Comparison of ENCODE assay signal across 11 cellular contexts in genomic region chr6:37109714-37110454, GRCh38.
DNase-seq lines count a peak whose midpoint lies in the region; ATAC-seq and TF ChIP-seq lines count a peak whose summit lies in the region.
"Had no signal": no experiment of that assay in that cellular context is flagged by ENCODE, and none has a peak within 500 bp of the region (broad histone marks: within the 10 kb centered on the region; RNA-seq: fewer than 3 reads in every experiment).

No MANE protein-coding gene starts in this region.

- H3K36me3 ChIP-seq in endodermal cell (ENCODE audit: control insufficient read depth, insufficient read depth, low read length) = peaks cover 4% of the 10 kb centered on the region
- no peaks in the 10 kb centered on the region for H3K36me3 ChIP-seq in subcutaneous abdominal adipose tissue (ENCODE audit: control insufficient read depth in 5 of 5, insufficient read depth in 5 of 5, low read length in 5 of 5)
- no peaks in the 10 kb centered on the region for H3K36me3 ChIP-seq in brain microvascular endothelial cell (replicated peaks)

- no peak overlapping the region for H3K4me3 Mint-ChIP-seq in activated naive CD4-positive, alpha-beta T cell treated with anti-CD3 and anti-CD28 coated beads, Interleukin-2, amount 10 ng/mL, durations not matched to agents 7 days and 5 days
- H3K4me3 Mint-ChIP-seq in endodermal cell = no peak overlapping the region
- H3K4me3 Mint-ChIP-seq: B cell had no signal

- no peak for ATAC-seq in GM21447 (IDR thresholded peaks at IDR 0.05; ENCODE audit: unreplicated experiment)

- DNase-seq in activated naive CD4-positive, alpha-beta T cell treated with anti-CD3 and anti-CD28 coated beads, Interleukin-2, amount 10 ng/mL, durations not matched to agents 7 days and 5 days = no peak
- no peak for DNase-seq in activated naive CD4-positive, alpha-beta T cell treated with Interleukin-2 at 50 U/mL for 16 hours
- DNase-seq in NCI-H524 treated with DMSO at 0.1 percent for 48 hours (lab: John Stamatoyannopoulos, UW) = peak; percentile 35
- DNase-seq in endodermal cell = no peak
- no peak for DNase-seq in brain microvascular endothelial cell
- DNase-seq in DMS153 (lab: John Stamatoyannopoulos, UW) = no peak
- DNase-seq: activated CD8-positive, alpha-beta memory T cell treated with anti-CD3 and anti-CD28 coated beads for 24 hours; NK-92 treated with Interleukin-12 subunit alpha and Interleukin-12 subunit beta, amount 100 ng/mL, for 24 hours had no signal

- in situ Hi-C loops in brain microvascular endothelial cell (cut with HindIII; ENCODE audit: low pct_ligation_motif_present, low sequenced_read_pairs) = no loop called here

- H3K27me3 Mint-ChIP-seq in activated naive CD4-positive, alpha-beta T cell treated with anti-CD3 and anti-CD28 coated beads, Interleukin-2, amount 10 ng/mL, durations not matched to agents 7 days and 5 days = no peaks in the 10 kb centered on the region
- no peaks in the 10 kb centered on the region for H3K27me3 Mint-ChIP-seq in endodermal cell (ENCODE audit: insufficient read depth)
- H3K27me3 Mint-ChIP-seq: B cell had no signal

- H3K27me3 ChIP-seq in endodermal cell (ENCODE audit: control insufficient read depth, insufficient read depth, low read length, poor library complexity, severe bottlenecking) (no peaks in the 10 kb centered on the region), subcutaneous abdominal adipose tissue (ENCODE audit: control insufficient read depth in 5 of 5, insufficient read depth in 4 of 5, low read length in 5 of 5) (no peaks in the 10 kb centered on the region), brain microvascular endothelial cell (replicated peaks) (no peaks in the 10 kb centered on the region)

- H3K9me3 Mint-ChIP-seq in activated naive CD4-positive, alpha-beta T cell treated with anti-CD3 and anti-CD28 coated beads, Interleukin-2, amount 10 ng/mL, durations not matched to agents 7 days and 5 days = no peaks in the 10 kb centered on the region
- H3K9me3 Mint-ChIP-seq in endodermal cell = no peaks in the 10 kb centered on the region

- H3K27ac Mint-ChIP-seq in activated naive CD4-positive, alpha-beta T cell treated with anti-CD3 and anti-CD28 coated beads, Interleukin-2, amount 10 ng/mL, durations not matched to agents 7 days and 5 days = peak overlapping the region; percentile 46
- H3K27ac Mint-ChIP-seq in endodermal cell = peak overlapping the region; percentile 65
- H3K27ac Mint-ChIP-seq: B cell had no signal

- TF ChIP-seq CTCF in endodermal cell (conservative IDR thresholded peaks at IDR 0.05) (no peak), brain microvascular endothelial cell (IDR thresholded peaks at IDR 0.05; ENCODE audit: low read depth, low read length, missing control alignments) (no peak)

- H3K9me3 ChIP-seq in endodermal cell (ENCODE audit: control insufficient read depth, low read length) = no peaks in the 10 kb centered on the region
- no peaks in the 10 kb centered on the region for H3K9me3 ChIP-seq in subcutaneous abdominal adipose tissue (ENCODE audit: control insufficient read depth in 5 of 5, low read length in 5 of 5)

- CTCF ChIA-PET in activated naive CD4-positive, alpha-beta T cell treated with anti-CD3 and anti-CD28 coated beads, Interleukin-2, amount 10 ng/mL, durations not matched to agents 7 days and 5 days (lab: Charles Lee) = interaction anchor here (0.9 to 2.0 kb wide), 3 partner anchors 10 to 59 kb away, joined by 3 to 8 read pairs (median 4); no protein-coding TSS in a partner anchor

- H3K4me3 ChIP-seq in endodermal cell (ENCODE audit: low read length) (no peak overlapping the region), subcutaneous abdominal adipose tissue (ENCODE audit: low read depth in 1 of 5, low read length in 5 of 5) (no peak overlapping the region), brain microvascular endothelial cell (ENCODE audit: low read depth, low read length) (no peak overlapping the region)

- H3K9ac ChIP-seq in endodermal cell (ENCODE audit: extremely low read depth, low read length, poor library complexity, severe bottlenecking) (no peak overlapping the region), subcutaneous abdominal adipose tissue (ENCODE audit: low read length in 5 of 5) (no peak overlapping the region)

- H3K36me3 Mint-ChIP-seq in activated naive CD4-positive, alpha-beta T cell treated with anti-CD3 and anti-CD28 coated beads, Interleukin-2, amount 10 ng/mL, durations not matched to agents 7 days and 5 days = no peaks in the 10 kb centered on the region
- peaks cover 3% of the 10 kb centered on the region for H3K36me3 Mint-ChIP-seq in endodermal cell (ENCODE audit: low read depth)

- H3K4me1 ChIP-seq in endodermal cell (ENCODE audit: control insufficient read depth, insufficient read depth, low read length) (peaks cover 16% of the 10 kb centered on the region), subcutaneous abdominal adipose tissue (ENCODE audit: control insufficient read depth in 5 of 5, insufficient read depth in 5 of 5, low read length in 5 of 5) (peaks cover 3 to 23% (median 17%) of the 10 kb centered on the region in 5 donors)

- WGBS in endodermal cell (ENCODE audit: insufficient coverage in 1 of 2, insufficient read length in 1 of 2), 2 experiments = 88 to 94% methylated on average over 8 to 13 of the region's 13 CpGs

- H3K27ac ChIP-seq in endodermal cell (ENCODE audit: low read depth, low read length) (no peak overlapping the region), subcutaneous abdominal adipose tissue (ENCODE audit: low read depth, low read length) (peak overlapping the region; percentile 61), brain microvascular endothelial cell (no peak overlapping the region)

- peaks cover 35% of the 10 kb centered on the region for H3K4me1 Mint-ChIP-seq in activated naive CD4-positive, alpha-beta T cell treated with anti-CD3 and anti-CD28 coated beads, Interleukin-2, amount 10 ng/mL, durations not matched to agents 7 days and 5 days
- H3K4me1 Mint-ChIP-seq in endodermal cell = peaks cover 38% of the 10 kb centered on the region
- H3K4me1 Mint-ChIP-seq: B cell had no signal
